21 cellular contexts compared by ENCODE assay signal in genomic region chr3:134419214-134419965, GRCh38. TPM values are rescaled to one million over a fixed set of nuclear protein-coding genes. Genes with fewer than 3 reads are reported as not detected.
DNase-seq lines count a peak whose midpoint lies in the region; TF ChIP-seq lines count a peak whose summit lies in the region.
"Had no signal": no experiment of that assay in that cellular context is flagged by ENCODE, and none has a peak within 500 bp of the region (broad histone marks: within the 10 kb centered on the region; RNA-seq: fewer than 3 reads in every experiment).

No MANE protein-coding gene starts in this region.

- peak; percentile 26 for DNase-seq in DMS79 treated with DMSO at 0.1 percent for 48 hours (lab: John Stamatoyannopoulos, UW)
- DNase-seq in DMS79 (lab: John Stamatoyannopoulos, UW): no peak
- DNase-seq in NCI-H2029 treated with DMSO at 0.1 percent for 48 hours (lab: John Stamatoyannopoulos, UW): peak; percentile 25
- DNase-seq in SJCRH30: peak; percentile 21 to 45
- no peak for DNase-seq in neuronal stem cell (ENCODE audit: low spot score)
- DNase-seq in BE2C: no peak
- DNase-seq in HFFc6: no peak
- no peak for DNase-seq in activated T-cell treated with anti-CD3 and anti-CD28 coated beads for 4 hours
- DNase-seq: activated CD4-positive, alpha-beta T cell treated with anti-CD3 and anti-CD28 coated beads for 1 hour; activated naive CD4-positive, alpha-beta T cell; CD4-positive, CD25-positive, alpha-beta regulatory T cell; colonic mucosa; KG1; NCI-H1105; nucleus accumbens; Right ventricle myocardium superior; upper lobe of left lung had no signal

- no peak overlapping the region for H3K18ac ChIP-seq in neuronal stem cell (ENCODE audit: low read length)

- no CpG with 5 or more reads among the region's 5 CpGs for WGBS in neuronal stem cell (ENCODE audit: extremely low coverage in 2 of 2, insufficient read length in 2 of 2, insufficient replicate concordance in 1 of 2), 2 donors

- H3K79me1 ChIP-seq in neuronal stem cell (ENCODE audit: low read depth, low read length): no peaks in the 10 kb centered on the region

- H3K23ac ChIP-seq in neuronal stem cell (ENCODE audit: low read depth, low read length, poor library complexity): no peak overlapping the region

- H3K4me3 Mint-ChIP-seq in HFFc6: no peak overlapping the region
- H3K4me3 Mint-ChIP-seq: CD4-positive, CD25-positive, alpha-beta regulatory T cell; mesothelial cell of epicardium; T-helper 2 cell treated with Interferon-gamma antibody and Interleukin-4, amounts not matched to agents 5 μg/mL and 100 μg/mL, for 36 hours had no signal

- peaks cover 7% of the 10 kb centered on the region; the same call in 1 of the 2 replicates for H3K4me1 Mint-ChIP-seq in HFFc6 (ENCODE audit: low read depth)
- H3K4me1 Mint-ChIP-seq: CD4-positive, CD25-positive, alpha-beta regulatory T cell; mesothelial cell of epicardium had no signal

- H3K4me3 ChIP-seq in SJCRH30: no peak overlapping the region
- H3K4me3 ChIP-seq in neuronal stem cell (ENCODE audit: low read length in 2 of 2): no peak overlapping the region
- no peak overlapping the region for H3K4me3 ChIP-seq in BE2C (ENCODE audit: low read depth, low read length)
- H3K4me3 ChIP-seq: colonic mucosa, GM12878, HAP-1, upper lobe of left lung had no signal

- H3K36me3 ChIP-seq in SJCRH30: no peaks in the 10 kb centered on the region; the same call in 1 of the 2 replicates
- H3K36me3 ChIP-seq in neuronal stem cell (replicated peaks in 1 of 2; ENCODE audit: control insufficient read depth in 2 of 2, insufficient read depth in 2 of 2, low read length in 2 of 2): no peaks in the 10 kb centered on the region
- H3K36me3 ChIP-seq in BE2C: no peaks in the 10 kb centered on the region
- H3K36me3 ChIP-seq: colonic mucosa, HAP-1, upper lobe of left lung had no signal

- H3K4me1 ChIP-seq in SJCRH30: peaks cover 14% of the 10 kb centered on the region
- peaks cover 0 to 14% of the 10 kb centered on the region in 2 donors for H3K4me1 ChIP-seq in neuronal stem cell (ENCODE audit: control insufficient read depth in 2 of 2, insufficient read depth in 1 of 2, low read depth in 1 of 2, low read length in 2 of 2)
- H3K4me1 ChIP-seq in BE2C: no peaks in the 10 kb centered on the region
- H3K4me1 ChIP-seq: colonic mucosa, HAP-1, upper lobe of left lung had no signal

- no peak overlapping the region for H2AK5ac ChIP-seq in neuronal stem cell (ENCODE audit: low read depth, low read length)

- H2BK15ac ChIP-seq in neuronal stem cell (ENCODE audit: low read length): no peak overlapping the region

- no peaks in the 10 kb centered on the region for H3K9me3 Mint-ChIP-seq in HFFc6
- H3K9me3 Mint-ChIP-seq: CD4-positive, CD25-positive, alpha-beta regulatory T cell; T-helper 2 cell treated with Interferon-gamma antibody and Interleukin-4, amounts not matched to agents 5 μg/mL and 100 μg/mL, for 36 hours had no signal

- H3K4me2 ChIP-seq in neuronal stem cell (ENCODE audit: insufficient read depth, low read length, poor library complexity, severe bottlenecking): no peak overlapping the region

- 0 out of 2 replicates have a peak, but pooled peaks cover 5% of the 10 kb centered on the region for H3K9me3 ChIP-seq in SJCRH30 (replicated peaks)
- H3K9me3 ChIP-seq in neuronal stem cell (replicated peaks in 1 of 2; ENCODE audit: control insufficient read depth in 2 of 2, insufficient read depth in 1 of 2, low read depth in 1 of 2, low read length in 2 of 2): peaks cover 3% of the 10 kb centered on the region in 2 donors
- no peaks in the 10 kb centered on the region for H3K9me3 ChIP-seq in BE2C
- H3K9me3 ChIP-seq: colonic mucosa, upper lobe of left lung had no signal

- H4K8ac ChIP-seq in neuronal stem cell (ENCODE audit: low read depth, low read length): no peak overlapping the region

- H3K27me3 ChIP-seq in SJCRH30 (peaks cover 4% of the 10 kb centered on the region; the same call in 1 of the 2 replicates), neuronal stem cell (ENCODE audit: control insufficient read depth in 3 of 3, insufficient read depth in 3 of 3, low read depth in 1 of 3, low read length in 3 of 3) (peaks cover 0 to 37% (median 0%) of the 10 kb centered on the region in 3 experiments), BE2C (peaks cover 50% of the 10 kb centered on the region)
- H3K27me3 ChIP-seq: colonic mucosa, upper lobe of left lung had no signal

- no peak overlapping the region for H2BK120ac ChIP-seq in neuronal stem cell (ENCODE audit: low read depth, low read length)

- no peak overlapping the region for H2BK12ac ChIP-seq in neuronal stem cell (ENCODE audit: low read length)

- peak overlapping the region; percentile 51 for H2AFZ ChIP-seq in neuronal stem cell (ENCODE audit: low read length)

- H3K14ac ChIP-seq in neuronal stem cell (ENCODE audit: low read length): no peak overlapping the region

- H3K27ac ChIP-seq in SJCRH30 (no peak overlapping the region), neuronal stem cell (replicated peaks; ENCODE audit: low read length) (no peak overlapping the region)
- H3K27ac ChIP-seq: colonic mucosa, upper lobe of left lung had no signal

- TF ChIP-seq CTCF in BE2C (IDR thresholded peaks at IDR 0.05; ENCODE audit: low read depth, low read length) (no peak), HFFc6 (IDR thresholded peaks at IDR 0.05) (no peak)

- H2BK5ac ChIP-seq in neuronal stem cell (ENCODE audit: low read length): no peak overlapping the region

- H3K27me3 Mint-ChIP-seq in HFFc6 (ENCODE audit: insufficient read depth): peaks cover 2% of the 10 kb centered on the region; the same call in 1 of the 2 replicates

- H3K4ac ChIP-seq in neuronal stem cell (ENCODE audit: low read length): no peak overlapping the region

- no peaks in the 10 kb centered on the region for H3K36me3 Mint-ChIP-seq in HFFc6 (ENCODE audit: low read depth)
- H3K36me3 Mint-ChIP-seq: CD4-positive, CD25-positive, alpha-beta regulatory T cell; mesothelial cell of epicardium had no signal

- no peak overlapping the region for H4K91ac ChIP-seq in neuronal stem cell (ENCODE audit: low read depth, low read length, poor library complexity)

- H3K9ac ChIP-seq in neuronal stem cell (ENCODE audit: low read depth, low read length, poor library complexity): no peak overlapping the region

- no peak overlapping the region for H3K27ac Mint-ChIP-seq in HFFc6
- H3K27ac Mint-ChIP-seq: CD4-positive, CD25-positive, alpha-beta regulatory T cell; mesothelial cell of epicardium; T-helper 2 cell treated with Interferon-gamma antibody and Interleukin-4, amounts not matched to agents 5 μg/mL and 100 μg/mL, for 36 hours had no signal

RNA-seq across cellular contexts. Expression of gene AMOTL2, which starts 45.1 kb away (rescaled TPM):
- 18.8 and 19.0 TPM in 2 replicates for total RNA-seq in SJCRH30 (2014; rRNA removed; shearing (Covaris generic))
- polyA plus RNA-seq in neuronal stem cell (2013, experiment 1 of 2): 61.7 TPM
- polyA plus RNA-seq in neuronal stem cell (2013, experiment 2 of 2): 60.5 TPM
- polyA plus RNA-seq in BE2C (2012; ENCODE audit: insufficient read depth, insufficient read length, low read depth): 0.09 TPM
- total RNA-seq in HFFc6 (2021; fragmentation: NEBNext Ultra II Directional; extraction: Animal tissue kit (Norgen Biotek cat#: 25700)): 100 to 1,000 TPM; 244 to 311 (median 274) TPM
- total RNA-seq: CD4-positive, CD25-positive, alpha-beta regulatory T cell had no signal
- polyA plus RNA-seq: CD4-positive, CD25-positive, alpha-beta regulatory T cell had no signal

Comparison
In these comparisons a context has a peak if more than half of its experiments do, and no peak if none do; other contexts are left out.
1. DNase-seq: peak in DMS79 treated with DMSO at 0.1 percent for 48 hours (single experiment), NCI-H2029 treated with DMSO at 0.1 percent for 48 hours (single experiment) and SJCRH30 (2 of 2); none in DMS79 (single experiment), neuronal stem cell (single experiment), BE2C (single experiment), HFFc6 (single experiment) and activated T-cell treated with anti-CD3 and anti-CD28 coated beads for 4 hours (single experiment).
2. RNA of gene AMOTL2, which starts 45.1 kb away (total RNA-seq): 244 to 311 TPM in HFFc6; 18.8 to 19.0 TPM in SJCRH30; every median in the first group is over 10 times any median in the second.